Comparison of ENCODE assay signal across 1 cellular context in genomic region chr6:158894192-158894591, GRCh38.
TF ChIP-seq lines count a peak whose summit lies in the region.

No MANE protein-coding gene starts in this region.

TF ChIP-seq in HCT116, 20 proteins besides CTCF, POLR2A, EP300 and RAD21 (continued from another document):
- TF ChIP-seq REST (IDR thresholded peaks at IDR 0.05; ENCODE audit: low read depth) (no peak), SIN3A (IDR thresholded peaks at IDR 0.05; ENCODE audit: low read depth) (no peak), POLR2AphosphoS5 (IDR thresholded peaks at IDR 0.05; ENCODE audit: low read depth, low read length) (no peak)
TF ChIP-seq in HCT116: peak in this region for 6.
